Comparison of ENCODE assay signal across 21 cellular contexts in genomic region chr11:62468577-62468976, GRCh38. TPM values are rescaled to one million over a fixed set of nuclear protein-coding genes. Genes with fewer than 3 reads are reported as not detected.
DNase-seq lines count a peak whose midpoint lies in the region; ATAC-seq, FAIRE-seq and TF ChIP-seq lines count a peak whose summit lies in the region.
"Had no signal": no experiment of that assay in that cellular context is flagged by ENCODE, and none has a peak within 500 bp of the region (broad histone marks: within the 10 kb centered on the region; RNA-seq: fewer than 3 reads in every experiment).

No MANE protein-coding gene starts in this region.

- no peak overlapping the region for H3K4me3 ChIP-seq in A549
- H3K4me3 ChIP-seq in IMR-90 (ENCODE audit: insufficient read depth, low read depth, low read length): no peak overlapping the region
- H3K4me3 ChIP-seq: HAP-1 had no signal

- H3K36me3 Mint-ChIP-seq in activated T-helper 17 cell treated with anti-CD3 and anti-CD28 coated beads, Interleukin-2, amount 50 U/mL, for 72 hours (ENCODE audit: low read depth): no peaks in the 10 kb centered on the region
- no peaks in the 10 kb centered on the region for H3K36me3 Mint-ChIP-seq in nephron (ENCODE audit: low read depth)
- H3K36me3 Mint-ChIP-seq in H9 (ENCODE audit: insufficient read depth in 1 of 3, low read depth in 3 of 3): no peaks in the 10 kb centered on the region
- no peaks in the 10 kb centered on the region for H3K36me3 Mint-ChIP-seq in activated CD4-positive, alpha-beta T cell treated with anti-CD3 and anti-CD28 coated beads, Interleukin-2, amount 10 ng/mL, durations not matched to agents 7 days and 5 days (ENCODE audit: low read depth)
- H3K36me3 Mint-ChIP-seq: CD4-positive, CD25-positive, alpha-beta regulatory T cell had no signal

- H3K27ac ChIP-seq in A549 (no peak overlapping the region), IMR-90 (ENCODE audit: insufficient read depth, low read length) (no peak overlapping the region), H9 (ENCODE audit: insufficient read length, low read depth, low read length) (no peak overlapping the region)

- TF ChIP-seq CTCF in A549 (IDR thresholded peaks at IDR 0.05): no peak
- TF ChIP-seq CTCF in IMR-90 (conservative IDR thresholded peaks at IDR 0.05; ENCODE audit: low read depth, low read length): no peak
- TF ChIP-seq CTCF in nephron (IDR thresholded peaks at IDR 0.05; ENCODE audit: unreplicated experiment in 3 of 3): no peak
- no peak for TF ChIP-seq CTCF in H9 (conservative IDR thresholded peaks at IDR 0.05)

- POLR2A ChIA-PET in A549 (lab: Yijun Ruan, JAX): no interaction called here
- POLR2A ChIA-PET in IMR-90 (lab: Charles Lee; ENCODE audit: unreplicated experiment): no interaction called here
- POLR2A ChIA-PET in activated CD4-positive, alpha-beta T cell treated with anti-CD3 and anti-CD28 coated beads, Interleukin-2, amount 10 ng/mL, durations not matched to agents 7 days and 5 days (lab: Charles Lee): no interaction called here

- no TSS peak for BruUV-seq in IMR-90 (replicated peaks; lab: Mats Ljungman, UMichigan)

- CTCF ChIA-PET in A549 (lab: Yijun Ruan, JAX) (interaction anchor here (1.1 to 3.3 kb wide), 6 partner anchors 10 to 74 kb away, joined by 3 to 13 read pairs (median 7); no protein-coding TSS in a partner anchor), IMR-90 (lab: Yijun Ruan, JAX) (interaction anchor here (1.0 kb wide), 1 partner anchor 32 kb away, joined by 3 read pairs; no protein-coding TSS in a partner anchor)
- CTCF ChIA-PET in activated CD4-positive, alpha-beta T cell treated with anti-CD3 and anti-CD28 coated beads, Interleukin-2, amount 10 ng/mL, durations not matched to agents 7 days and 5 days (lab: Charles Lee): interaction anchor here (0.6 to 1.8 kb wide), 2 partner anchors 44 to 1415 kb away, joined by 4 to 5 read pairs; no protein-coding TSS in a partner anchor

- TF ChIP-seq RAD21 in A549 (conservative IDR thresholded peaks at IDR 0.05 in 1 of 2, IDR thresholded peaks at IDR 0.05 in 1 of 2): no peak
- no peak for TF ChIP-seq RAD21 in IMR-90 (IDR thresholded peaks at IDR 0.05; ENCODE audit: low read length)

- TF ChIP-seq EP300 in A549 (IDR thresholded peaks at IDR 0.05): no peak

- H3K4me1 Mint-ChIP-seq in activated T-helper 17 cell treated with anti-CD3 and anti-CD28 coated beads, Interleukin-2, amount 50 U/mL, for 72 hours: peaks cover 7% of the 10 kb centered on the region
- peaks cover 4% of the 10 kb centered on the region for H3K4me1 Mint-ChIP-seq in nephron
- peaks cover 5 to 6% of the 10 kb centered on the region in 2 experiments; a peak in 3 of 4 replicates for H3K4me1 Mint-ChIP-seq in H9
- H3K4me1 Mint-ChIP-seq in activated CD4-positive, alpha-beta T cell treated with anti-CD3 and anti-CD28 coated beads, Interleukin-2, amount 10 ng/mL, durations not matched to agents 7 days and 5 days: peaks cover 10% of the 10 kb centered on the region
- H3K4me1 Mint-ChIP-seq: CD4-positive, CD25-positive, alpha-beta regulatory T cell had no signal

- H3K27me3 ChIP-seq in IMR-90 (ENCODE audit: control insufficient read depth, insufficient read depth, low read length): no peaks in the 10 kb centered on the region
- H3K27me3 ChIP-seq in H9 (ENCODE audit: insufficient read depth, low read length): no peaks in the 10 kb centered on the region
- H3K27me3 ChIP-seq: BE2C had no signal

- H3K4me2 ChIP-seq in A549 (no peak overlapping the region), IMR-90 (ENCODE audit: low read depth, low read length) (no peak overlapping the region), H9 (ENCODE audit: insufficient read depth, insufficient read length, low read length) (no peak overlapping the region)

- DNase-seq in A549 (ENCODE audit: low read depth in 1 of 2, low spot score in 1 of 2): no peak
- DNase-seq in IMR-90: no peak
- DNase-seq in activated CD8-positive, alpha-beta memory T cell treated with anti-CD3 and anti-CD28 coated beads, Interleukin-2, amount 50 U/mL, for 4 hours: no peak
- no peak for DNase-seq in H9
- no peak for DNase-seq in kidney glomerular epithelial cell (lab: John Stamatoyannopoulos, UW)
- DNase-seq in activated CD4-positive, alpha-beta T cell treated with anti-CD3 and anti-CD28 coated beads, Interleukin-2, amount 10 ng/mL, durations not matched to agents 7 days and 5 days: no peak
- DNase-seq: ACHN; BE2C; C1 segment of cervical spinal cord; CD4-positive, CD25-positive, alpha-beta regulatory T cell; DMS153; DMS79; GDM1; GOT3 had no signal

- H4K20me1 ChIP-seq in IMR-90 (ENCODE audit: insufficient read depth, low read length): no peaks in the 10 kb centered on the region
- H4K20me1 ChIP-seq in H9 (ENCODE audit: control insufficient read depth, insufficient read depth, insufficient read length): no peaks in the 10 kb centered on the region

- H3K4ac ChIP-seq in IMR-90 (ENCODE audit: low read depth, low read length) (peak overlapping the region; percentile 56), H9 (ENCODE audit: low read depth, low read length) (no peak overlapping the region)

- intact Hi-C loops in IMR-90 (cut with micrococcal nuclease): no loop called here

- FAIRE-seq in A549 (lab: Jason Lieb, UNC): no peak
- FAIRE-seq: GM12892, GM18507 had no signal

- H3K23me2 ChIP-seq in H9 (ENCODE audit: insufficient read length, low read depth, low read length, poor library complexity, severe bottlenecking): no peaks in the 10 kb centered on the region

- H3K4me1 ChIP-seq in A549: peaks cover 33% of the 10 kb centered on the region
- peaks cover 8% of the 10 kb centered on the region for H3K4me1 ChIP-seq in IMR-90 (ENCODE audit: control insufficient read depth, insufficient read depth, low read length)
- no peaks in the 10 kb centered on the region for H3K4me1 ChIP-seq in H9 (ENCODE audit: insufficient read depth, low read length)
- H3K4me1 ChIP-seq: BE2C, HAP-1 had no signal

- no peak overlapping the region for H3T11ph ChIP-seq in H9 (ENCODE audit: low read length)

- 94% methylated on average over 2 of the region's 2 CpGs for WGBS in A549 (ENCODE audit: missing lambda C conversion rate)
- 80% methylated on average over 1 of the region's 2 CpGs; no CpG with 5 or more reads in 1 of the 2 experiments for WGBS in IMR-90 (ENCODE audit: extremely low coverage in 2 of 2, insufficient read length in 1 of 2), 2 experiments
- no CpG with 5 or more reads among the region's 2 CpGs for WGBS in H9 (ENCODE audit: extremely low coverage, insufficient read length, low lambda C conversion rate)

- no peak overlapping the region for H2BK5ac ChIP-seq in IMR-90 (ENCODE audit: low read depth, low read length, poor library complexity, severe bottlenecking)
- no peak overlapping the region for H2BK5ac ChIP-seq in H9 (ENCODE audit: insufficient read length, low read length)

- no peak overlapping the region for H2AK9ac ChIP-seq in IMR-90 (replicated peaks; ENCODE audit: low read depth, low read length, poor library complexity)

- H3K79me1 ChIP-seq in IMR-90 (ENCODE audit: low read depth in 1 of 2, low read length in 2 of 2) (no peaks in the 10 kb centered on the region), H9 (ENCODE audit: insufficient read depth, low read depth, low read length, poor library complexity, severe bottlenecking) (no peaks in the 10 kb centered on the region)

- no peak overlapping the region for H3K4me3 Mint-ChIP-seq in activated T-helper 17 cell treated with anti-CD3 and anti-CD28 coated beads, Interleukin-2, amount 50 U/mL, for 72 hours
- H3K4me3 Mint-ChIP-seq in nephron: no peak overlapping the region
- H3K4me3 Mint-ChIP-seq in H9: no peak overlapping the region
- no peak overlapping the region for H3K4me3 Mint-ChIP-seq in activated CD4-positive, alpha-beta T cell treated with anti-CD3 and anti-CD28 coated beads, Interleukin-2, amount 10 ng/mL, durations not matched to agents 7 days and 5 days
- H3K4me3 Mint-ChIP-seq: CD4-positive, CD25-positive, alpha-beta regulatory T cell had no signal

- ATAC-seq in A549: no peak
- no peak for ATAC-seq in IMR-90 (ENCODE audit: low read depth)
- ATAC-seq in activated T-helper 17 cell treated with anti-CD3 and anti-CD28 coated beads, Interleukin-2, amount 50 U/mL, for 72 hours (replicated peaks): no peak

- H3K18ac ChIP-seq in IMR-90 (ENCODE audit: low read depth, low read length) (no peak overlapping the region), H9 (ENCODE audit: insufficient read length, low read depth, low read length) (no peak overlapping the region)

- H4K91ac ChIP-seq in IMR-90 (ENCODE audit: insufficient read depth, low read depth, low read length) (no peak overlapping the region; the same call in 1 of the 2 replicates), H9 (ENCODE audit: insufficient read length, low read depth, low read length) (no peak overlapping the region)

- no peaks in the 10 kb centered on the region for H3K36me3 ChIP-seq in IMR-90 (ENCODE audit: control insufficient read depth, insufficient read depth, low read length)
- H3K36me3 ChIP-seq: BE2C, HAP-1 had no signal

- in situ Hi-C loops in IMR-90 (cut with MboI; ENCODE audit: low sequenced_read_pairs): no loop called here

- no peaks in the 10 kb centered on the region for H3K9me3 Mint-ChIP-seq in activated T-helper 17 cell treated with anti-CD3 and anti-CD28 coated beads, Interleukin-2, amount 50 U/mL, for 72 hours
- H3K9me3 Mint-ChIP-seq in nephron (no peaks in the 10 kb centered on the region), H9 (no peaks in the 10 kb centered on the region)
- no peaks in the 10 kb centered on the region for H3K9me3 Mint-ChIP-seq in activated CD4-positive, alpha-beta T cell treated with anti-CD3 and anti-CD28 coated beads, Interleukin-2, amount 10 ng/mL, durations not matched to agents 7 days and 5 days
- H3K9me3 Mint-ChIP-seq: CD4-positive, CD25-positive, alpha-beta regulatory T cell had no signal

- no peaks in the 10 kb centered on the region for H3K27me3 Mint-ChIP-seq in activated T-helper 17 cell treated with anti-CD3 and anti-CD28 coated beads, Interleukin-2, amount 50 U/mL, for 72 hours
- H3K27me3 Mint-ChIP-seq in nephron (ENCODE audit: low read depth) (no peaks in the 10 kb centered on the region), H9 (ENCODE audit: low read depth) (peaks cover 3% of the 10 kb centered on the region)
- no peaks in the 10 kb centered on the region for H3K27me3 Mint-ChIP-seq in activated CD4-positive, alpha-beta T cell treated with anti-CD3 and anti-CD28 coated beads, Interleukin-2, amount 10 ng/mL, durations not matched to agents 7 days and 5 days
- H3K27me3 Mint-ChIP-seq: CD4-positive, CD25-positive, alpha-beta regulatory T cell had no signal

- H3K9me3 ChIP-seq in A549: no peaks in the 10 kb centered on the region
- no peaks in the 10 kb centered on the region for H3K9me3 ChIP-seq in IMR-90 (ENCODE audit: control insufficient read depth, insufficient read depth, low read length)
- H3K9me3 ChIP-seq in H9 (ENCODE audit: control insufficient read depth, low read depth, low read length): no peaks in the 10 kb centered on the region
- H3K9me3 ChIP-seq: BE2C, HAP-1 had no signal

- H2BK120ac ChIP-seq in IMR-90 (ENCODE audit: low read depth, low read length): 0 out of 2 replicates have a peak overlapping the region, but pooled peaks have one; percentile 29
- no peak overlapping the region for H2BK120ac ChIP-seq in H9 (ENCODE audit: low read depth, low read length, poor library complexity, severe bottlenecking)

- H2BK15ac ChIP-seq in IMR-90 (ENCODE audit: low read depth, low read length) (no peak overlapping the region), H9 (ENCODE audit: low read depth, low read length) (no peak overlapping the region)

- H2BK12ac ChIP-seq in H9 (ENCODE audit: insufficient read length, low read depth, low read length): no peak overlapping the region

- H2AFZ ChIP-seq in IMR-90 (replicated peaks; ENCODE audit: low read length, poor library complexity) (no peak overlapping the region), H9 (ENCODE audit: low read length) (no peak overlapping the region)

- H3K9me1 ChIP-seq in IMR-90 (ENCODE audit: insufficient read depth, low read length): peaks cover 13% of the 10 kb centered on the region

- H2AK5ac ChIP-seq in IMR-90 (ENCODE audit: low read depth, low read length): peak overlapping the region; percentile 76; the same call in 1 of the 2 replicates
- H2AK5ac ChIP-seq in H9 (ENCODE audit: insufficient read length, low read length): no peak overlapping the region

- H3K9ac ChIP-seq in IMR-90 (ENCODE audit: low read depth, low read length) (no peak overlapping the region), H9 (ENCODE audit: extremely low read depth, insufficient read length, low read length) (no peak overlapping the region)

- no peak overlapping the region for H3K56ac ChIP-seq in IMR-90 (ENCODE audit: extremely low read depth, insufficient read depth, low read length)
- no peak overlapping the region for H3K56ac ChIP-seq in H9 (ENCODE audit: insufficient read length, low read depth, low read length)

- peak overlapping the region; percentile 4 for H3K27ac Mint-ChIP-seq in activated T-helper 17 cell treated with anti-CD3 and anti-CD28 coated beads, Interleukin-2, amount 50 U/mL, for 72 hours
- peak overlapping the region in 2 of 3 experiments; percentile 5 to 9 for H3K27ac Mint-ChIP-seq in nephron
- H3K27ac Mint-ChIP-seq in H9: no peak overlapping the region; a peak in 1 of 7 replicates
- no peak overlapping the region for H3K27ac Mint-ChIP-seq in activated CD4-positive, alpha-beta T cell treated with anti-CD3 and anti-CD28 coated beads, Interleukin-2, amount 10 ng/mL, durations not matched to agents 7 days and 5 days

- no peak overlapping the region for H4K5ac ChIP-seq in IMR-90 (ENCODE audit: low read depth, low read length)
- H4K5ac ChIP-seq in H9 (ENCODE audit: insufficient read length, low read depth, low read length): no peak overlapping the region

- dilution Hi-C loops in IMR-90 (cut with HindIII; ENCODE audit: low sequenced_read_pairs, unreplicated experiment): no loop called here

- TF ChIP-seq POLR2A in A549 (IDR thresholded peaks at IDR 0.05; ENCODE audit: low read length): no peak
- TF ChIP-seq POLR2A in IMR-90 (IDR thresholded peaks at IDR 0.05; ENCODE audit: low read depth, low read length): no peak

- H3K79me2 ChIP-seq in H9 (ENCODE audit: insufficient read depth, low read length): no peaks in the 10 kb centered on the region

- H3K14ac ChIP-seq in IMR-90 (replicated peaks; ENCODE audit: low read depth, low read length) (no peak overlapping the region), H9 (ENCODE audit: insufficient read depth, low read length) (no peak overlapping the region)

- H2BK20ac ChIP-seq in IMR-90 (ENCODE audit: low read depth, low read length) (peak overlapping the region; percentile 12; the same call in 1 of the 2 replicates), H9 (ENCODE audit: low read depth, low read length, poor library complexity, severe bottlenecking) (no peak overlapping the region)

- H3K23ac ChIP-seq in IMR-90 (ENCODE audit: low read depth, low read length): no peak overlapping the region
- H3K23ac ChIP-seq in H9 (ENCODE audit: insufficient read length, low read depth, low read length): no peak overlapping the region

- H4K8ac ChIP-seq in IMR-90 (ENCODE audit: low read depth in 2 of 2, low read length in 2 of 2) (no peak overlapping the region), H9 (replicated peaks; ENCODE audit: insufficient read length, low read depth, low read length) (no peak overlapping the region)

RNA-seq across cellular contexts. Expression of gene SCGB1A1, which starts 49.7 kb away (rescaled TPM):
- polyA plus RNA-seq in A549 (2011; rRNA removed) (0.47 TPM in 1 of 2 replicates, not detected in the other), A549 (2017; fragmentation: RNase III; extraction: RNeasy Plus Mini Kit Qiagen cat#74134 plus additional on column Dnase treatment) (not detected in 3 replicates), IMR-90 (2012; rRNA removed) (not detected in 2 replicates)
- 0.37 and 0.52 TPM in 2 replicates for polyA plus RNA-seq in A549 (2012; cell fraction: cytosol; rRNA removed)
- polyA plus RNA-seq in A549 (2012; cell fraction: nucleus; rRNA removed): not detected in 2 replicates
- polyA minus RNA-seq in A549 (2011; rRNA and poly(A)+ RNA removed): not detected in 2 replicates
- total RNA-seq in IMR-90 (2012; rRNA removed) (not detected in 2 replicates), H9 (2021) (not detected in 2 replicates)
- polyA plus RNA-seq in IMR-90 (2012; cell fraction: cytosol; rRNA removed): not detected in 2 replicates
- polyA plus RNA-seq in IMR-90 (2012; cell fraction: nucleus; rRNA removed; ENCODE audit: low replicate concordance): not detected in 2 replicates
- not detected for total RNA-seq in activated T-helper 17 cell treated with anti-CD3 and anti-CD28 coated beads, Interleukin-2, amount 50 U/mL, for 72 hours
- not detected for total RNA-seq in activated CD4-positive, alpha-beta T cell treated with anti-CD3 and anti-CD28 coated beads, Interleukin-2, amount 10 ng/mL, durations not matched to agents 7 days and 5 days
- total RNA-seq: A172; CD4-positive, CD25-positive, alpha-beta regulatory T cell; Daoy had no signal
- polyA plus RNA-seq: CD4-positive, CD25-positive, alpha-beta regulatory T cell had no signal

Comparison
In these comparisons a context has a peak if more than half of its experiments do, and no peak if none do; other contexts are left out.
1. H3K27ac Mint-ChIP-seq: peak in activated T-helper 17 cell treated with anti-CD3 and anti-CD28 coated beads, Interleukin-2, amount 50 U/mL, for 72 hours (single experiment) and nephron (2 of 3); none in H9 (0 of 3) and activated CD4-positive, alpha-beta T cell treated with anti-CD3 and anti-CD28 coated beads, Interleukin-2, amount 10 ng/mL, durations not matched to agents 7 days and 5 days (single experiment).